Comparison of ENCODE assay signal across 20 cellular contexts in genomic region chr2:219417374-219417773, GRCh38. TPM values are rescaled to one million over a fixed set of nuclear protein-coding genes. Genes with fewer than 3 reads are reported as not detected.
A peak's percentile ranks its signal among the peaks of the same experiment; 100 is the strongest.
DNase-seq lines count a peak whose midpoint lies in the region; ATAC-seq and TF ChIP-seq lines count a peak whose summit lies in the region.
"Had no signal": no experiment of that assay in that cellular context is flagged by ENCODE, and none has a peak within 500 bp of the region (broad histone marks: within the 10 kb centered on the region; RNA-seq: fewer than 3 reads in every experiment).

No MANE protein-coding gene starts in this region.

- H3K4me3 ChIP-seq in ovary (no peak overlapping the region), aorta (ENCODE audit: low read length in 2 of 2) (no peak overlapping the region)
- H3K4me3 ChIP-seq: body of pancreas, SK-N-MC, skin epidermis had no signal

- no peak for TF ChIP-seq POLR2A in ovary (IDR thresholded peaks at IDR 0.05)

- H3K27me3 ChIP-seq in ovary (no peaks in the 10 kb centered on the region), aorta (ENCODE audit: control insufficient read depth in 1 of 2, insufficient read depth in 2 of 2, low read length in 1 of 2) (no peaks in the 10 kb centered on the region)

- H3K36me3 Mint-ChIP-seq in immature natural killer cell = no peaks in the 10 kb centered on the region
- H3K36me3 Mint-ChIP-seq in activated CD8-positive, alpha-beta T cell treated with anti-CD3 and anti-CD28 coated beads for 36 hours (ENCODE audit: low read depth) = no peaks in the 10 kb centered on the region
- H3K36me3 Mint-ChIP-seq: stimulated activated effector memory CD8-positive, alpha-beta T cell treated with anti-CD3 and anti-CD28 coated beads, Interleukin-12 subunit alpha, Interleukin-12 subunit beta, amount 100 ng/mL, for 72 hours had no signal

- intact Hi-C loops in cardiac septum (cut with DNase I) = loop anchor here (1.0 kb wide), 1 partner anchor 10 kb away; no protein-coding TSS in a partner anchor
- intact Hi-C loops in ovary (cut with DNase I) = no loop called here
- intact Hi-C loops in aorta (cut with DNase I) = no loop called here
- intact Hi-C loops in activated CD8-positive, alpha-beta T cell treated with anti-CD3 and anti-CD28 coated beads for 36 hours (cut with micrococcal nuclease) = no loop called here

- H3K4me1 ChIP-seq in ovary (ENCODE audit: insufficient read depth) (peaks cover 5% of the 10 kb centered on the region), aorta (ENCODE audit: control insufficient read depth in 1 of 2, insufficient read depth in 2 of 2, low read length in 2 of 2) (no peaks in the 10 kb centered on the region)

- H3K4me1 Mint-ChIP-seq in immature natural killer cell = no peaks in the 10 kb centered on the region
- no peaks in the 10 kb centered on the region for H3K4me1 Mint-ChIP-seq in activated CD8-positive, alpha-beta T cell treated with anti-CD3 and anti-CD28 coated beads for 36 hours (ENCODE audit: low read depth)
- H3K4me1 Mint-ChIP-seq: activated naive CD4-positive, alpha-beta T cell treated with anti-CD3 and anti-CD28 coated beads, Interleukin-2, amount 50 U/mL, for 24 hours; stimulated activated effector memory CD8-positive, alpha-beta T cell treated with anti-CD3 and anti-CD28 coated beads, Interleukin-12 subunit alpha, Interleukin-12 subunit beta, amount 100 ng/mL, for 72 hours had no signal

- DNase-seq in stimulated activated CD4-positive, alpha-beta T cell treated with anti-CD3 and anti-CD28 coated beads, TNF-alpha, amount 100 ng/mL, for 4 hours (ENCODE audit: low read depth in 3 of 3) = peak in 2 of 3 experiments; percentile 28 to 34
- DNase-seq in stimulated activated CD4-positive, alpha-beta T cell treated with anti-CD3 and anti-CD28 coated beads, Interleukin-12 subunit alpha, Interleukin-12 subunit beta, amount 100 ng/mL, for 4 hours = no peak
- DNase-seq in cardiac septum (ENCODE audit: low spot score) (peak; percentile 87), ovary (peak in 3 of 5 donors; percentile 40 to 57 (median 45)), aorta (no peak), immature natural killer cell (no peak), HT-29 (ENCODE audit: low spot score) (no peak)
- no peak for DNase-seq in activated CD8-positive, alpha-beta T cell treated with anti-CD3 and anti-CD28 coated beads for 36 hours
- DNase-seq: body of pancreas, DMS53, MV-4-11, NCI-H526 treated with DMSO at 0.1 percent for 48 hours, PC-3, T1000 had no signal

- peaks cover 0 to 3% (median 0%) of the 10 kb centered on the region in 6 donors for H3K9me3 Mint-ChIP-seq in immature natural killer cell
- H3K9me3 Mint-ChIP-seq in activated CD8-positive, alpha-beta T cell treated with anti-CD3 and anti-CD28 coated beads for 36 hours = peaks cover under 1% of the 10 kb centered on the region
- H3K9me3 Mint-ChIP-seq: activated naive CD4-positive, alpha-beta T cell treated with anti-CD3 and anti-CD28 coated beads, Interleukin-2, amount 50 U/mL, for 24 hours; stimulated activated effector memory CD8-positive, alpha-beta T cell treated with anti-CD3 and anti-CD28 coated beads, Interleukin-12 subunit alpha, Interleukin-12 subunit beta, amount 100 ng/mL, for 72 hours had no signal

- no peak overlapping the region for H3K4me3 Mint-ChIP-seq in immature natural killer cell
- H3K4me3 Mint-ChIP-seq in activated CD8-positive, alpha-beta T cell treated with anti-CD3 and anti-CD28 coated beads for 36 hours = no peak overlapping the region
- H3K4me3 Mint-ChIP-seq: activated naive CD4-positive, alpha-beta T cell treated with anti-CD3 and anti-CD28 coated beads, Interleukin-2, amount 50 U/mL, for 24 hours; stimulated activated effector memory CD8-positive, alpha-beta T cell treated with anti-CD3 and anti-CD28 coated beads, Interleukin-12 subunit alpha, Interleukin-12 subunit beta, amount 100 ng/mL, for 72 hours had no signal

- WGBS in ovary, 3 donors = 37 to 43% (median 39%) methylated on average over 7 to 9 of the region's 9 CpGs
- 20 to 25% methylated on average over 9 of the region's 9 CpGs for WGBS in aorta, 2 donors

- TF ChIP-seq EP300 in ovary (IDR thresholded peaks at IDR 0.05) = no peak

- H3K27me3 Mint-ChIP-seq in immature natural killer cell (ENCODE audit: low read depth in 3 of 3) = peaks cover 6 to 20% (median 18%) of the 10 kb centered on the region in 3 donors
- peaks cover 29% of the 10 kb centered on the region for H3K27me3 Mint-ChIP-seq in activated CD8-positive, alpha-beta T cell treated with anti-CD3 and anti-CD28 coated beads for 36 hours

- H3K27ac ChIP-seq in ovary (peak overlapping the region; percentile 62 to 71), aorta (ENCODE audit: low read depth in 1 of 2, low read length in 2 of 2) (no peak overlapping the region)
- H3K27ac ChIP-seq: body of pancreas, SK-N-MC had no signal

- no peak for TF ChIP-seq CTCF in ovary (IDR thresholded peaks at IDR 0.05)
- no peak for TF ChIP-seq CTCF in activated CD8-positive, alpha-beta T cell treated with anti-CD3 and anti-CD28 coated beads for 36 hours (IDR thresholded peaks at IDR 0.05)

- POLR2A ChIA-PET in activated CD8-positive, alpha-beta T cell treated with anti-CD3 and anti-CD28 coated beads for 36 hours (lab: Charles Lee) = no interaction called here

- CTCF ChIA-PET in activated CD8-positive, alpha-beta T cell treated with anti-CD3 and anti-CD28 coated beads for 36 hours (lab: Charles Lee) = interaction anchor here (1.4 to 4.5 kb wide), 3 partner anchors 14 to 112 kb away, joined by 4 to 30 read pairs (median 14); no protein-coding TSS in a partner anchor

- H3K36me3 ChIP-seq in ovary = no peaks in the 10 kb centered on the region
- H3K36me3 ChIP-seq in aorta (ENCODE audit: control insufficient read depth in 1 of 2, insufficient read depth in 2 of 2, low read length in 1 of 2) = no peaks in the 10 kb centered on the region
- H3K36me3 ChIP-seq: upper lobe of left lung had no signal

- H3K9me3 ChIP-seq in ovary = no peaks in the 10 kb centered on the region
- no peaks in the 10 kb centered on the region for H3K9me3 ChIP-seq in aorta (ENCODE audit: control insufficient read depth, low read length)
- H3K9me3 ChIP-seq: body of pancreas had no signal

- H3K27ac Mint-ChIP-seq in immature natural killer cell = no peak overlapping the region
- no peak overlapping the region for H3K27ac Mint-ChIP-seq in activated CD8-positive, alpha-beta T cell treated with anti-CD3 and anti-CD28 coated beads for 36 hours
- H3K27ac Mint-ChIP-seq: activated naive CD4-positive, alpha-beta T cell treated with anti-CD3 and anti-CD28 coated beads, Interleukin-2, amount 50 U/mL, for 24 hours; stimulated activated effector memory CD8-positive, alpha-beta T cell treated with anti-CD3 and anti-CD28 coated beads, Interleukin-12 subunit alpha, Interleukin-12 subunit beta, amount 100 ng/mL, for 72 hours had no signal

- ATAC-seq in aorta (ENCODE audit: low FRiP score) = peak; percentile 65
- ATAC-seq in activated CD8-positive, alpha-beta T cell treated with anti-CD3 and anti-CD28 coated beads for 36 hours = no peak
- ATAC-seq: body of pancreas; PC-3; stimulated activated effector memory CD8-positive, alpha-beta T cell treated with anti-CD3 and anti-CD28 coated beads, Interleukin-12 subunit alpha, Interleukin-12 subunit beta, amount 100 ng/mL, for 72 hours had no signal

RNA-seq across cellular contexts. Expression of gene DES, which starts 0.8 kb away (rescaled TPM):
- 21,230 TPM for total RNA-seq in cardiac septum
- total RNA-seq in ovary = 1,000 to 10,000 TPM in 1 of 7 donors, 100 to 1,000 TPM in 4, 10 to 100 TPM in 2; 86.5 to 1,061 (median 184) TPM
- 100 to 1,000 TPM; 149 to 642 TPM for polyA plus RNA-seq in ovary
- total RNA-seq in aorta = 100 to 1,000 TPM; 282 to 314 TPM
- 100 to 1,000 TPM in 1 of 2 donors, 10 to 100 TPM in 1; 22.5 to 145 TPM for polyA plus RNA-seq in aorta
- polyA plus RNA-seq in immature natural killer cell = not detected
- not detected for total RNA-seq in activated CD8-positive, alpha-beta T cell treated with anti-CD3 and anti-CD28 coated beads for 36 hours
- total RNA-seq in HT-29 (2014; rRNA removed; shearing (Covaris generic)) = 0.63 TPM in 1 of 2 replicates, not detected in the other
- total RNA-seq: A673, PC-3 had no signal

RNA-seq across cellular contexts. Expression of gene SPEG, which starts 17.3 kb away (rescaled TPM):
- total RNA-seq in cardiac septum = 199 TPM
- total RNA-seq in ovary = 10 to 100 TPM; 13.9 to 79.7 (median 29.6) TPM
- polyA plus RNA-seq in ovary = 10 to 100 TPM in 1 of 2 donors, 1 to 10 TPM in 1; 9.9 to 31.4 TPM
- total RNA-seq in aorta = 100 to 1,000 TPM; 261 to 453 TPM
- polyA plus RNA-seq in aorta = 1,000 to 10,000 TPM in 1 of 2 donors, 10 to 100 TPM in 1; 81.6 to 1,108 TPM
- not detected for polyA plus RNA-seq in immature natural killer cell
- total RNA-seq in activated CD8-positive, alpha-beta T cell treated with anti-CD3 and anti-CD28 coated beads for 36 hours = 1 to 10 TPM; 2.1 to 2.3 TPM
- total RNA-seq in HT-29 (2014; rRNA removed; shearing (Covaris generic)) = 6.7 and 8.3 TPM in 2 replicates

RNA-seq across cellular contexts. Expression of gene DNPEP, which starts 29.7 kb away (rescaled TPM):
- total RNA-seq in cardiac septum = 47.2 TPM
- total RNA-seq in ovary = 10 to 100 TPM; 34.7 to 72.9 (median 66.4) TPM
- 10 to 100 TPM; 23.4 to 54.2 TPM for polyA plus RNA-seq in ovary
- total RNA-seq in aorta = 10 to 100 TPM; 40.8 to 60.2 TPM
- polyA plus RNA-seq in aorta = 100 to 1,000 TPM in 1 of 2 donors, 10 to 100 TPM in 1; 64.7 to 127 TPM
- polyA plus RNA-seq in immature natural killer cell = 10 to 100 TPM; 77.4 to 97.9 (median 78.9) TPM
- 100 to 1,000 TPM; 112 to 113 TPM for total RNA-seq in activated CD8-positive, alpha-beta T cell treated with anti-CD3 and anti-CD28 coated beads for 36 hours
- total RNA-seq in HT-29 (2014; rRNA removed; shearing (Covaris generic)) = 155 and 158 TPM in 2 replicates

Comparison
In these comparisons a context has a peak if more than half of its experiments do, and no peak if none do; other contexts are left out.
1. DNase-seq: peak in stimulated activated CD4-positive, alpha-beta T cell treated with anti-CD3 and anti-CD28 coated beads, TNF-alpha, amount 100 ng/mL, for 4 hours (2 of 3), cardiac septum (single experiment) and ovary (3 of 5); none in stimulated activated CD4-positive, alpha-beta T cell treated with anti-CD3 and anti-CD28 coated beads, Interleukin-12 subunit alpha, Interleukin-12 subunit beta, amount 100 ng/mL, for 4 hours (single experiment), aorta (0 of 2), immature natural killer cell (0 of 3), activated CD8-positive, alpha-beta T cell treated with anti-CD3 and anti-CD28 coated beads for 36 hours (single experiment) and HT-29 (single experiment).
2. H3K27ac ChIP-seq: peak in ovary (2 of 2); none in aorta (0 of 2).
3. RNA of gene DES, which starts 0.8 kb away (total RNA-seq): 21,230 TPM in cardiac septum (single experiment), 282 to 314 TPM in aorta and 86.5 to 1,061 TPM in ovary; not detected in activated CD8-positive, alpha-beta T cell treated with anti-CD3 and anti-CD28 coated beads for 36 hours and 0.63 TPM in HT-29; every median in the first group is over 10 times any median in the second.